27 cellular contexts compared by ENCODE assay signal in genomic region chrX:43631841-43632240, GRCh38.
"Had no signal": no experiment of that assay in that cellular context is flagged by ENCODE, and none has a peak within 500 bp of the region (broad histone marks: within the 10 kb centered on the region; RNA-seq: fewer than 3 reads in every experiment).

No MANE protein-coding gene starts in this region.

- DNase-seq: activated CD4-positive, alpha-beta memory T cell treated with anti-CD3 and anti-CD28 coated beads for 36 hours; activated CD4-positive, alpha-beta T cell treated with anti-CD3 and anti-CD28 coated beads for 36 hours; activated CD4-positive, alpha-beta T cell treated with anti-CD3 and anti-CD28 coated beads, Interleukin-2, amount 10 ng/mL, durations not matched to agents 24 days and 14 days; activated CD4-positive, CD25-positive, alpha-beta regulatory T cell; activated CD4-positive, CD25-positive, alpha-beta regulatory T cell treated with anti-CD3 and anti-CD28 coated beads, Interleukin-2, amount 50 U/mL, for 72 hours; activated CD8-positive, alpha-beta memory T cell treated with anti-CD3 and anti-CD28 coated beads, Interleukin-2, amount 50 U/mL, for 48 hours; activated gamma-delta T cell; activated naive CD4-positive, alpha-beta T cell; activated naive CD4-positive, alpha-beta T cell treated with anti-CD3 and anti-CD28 coated beads, Interleukin-2, amount 10 ng/mL, durations not matched to agents 7 days and 5 days; activated naive CD8-positive, alpha-beta T cell treated with anti-CD3 and anti-CD28 coated beads, Interleukin-2, amount 10 ng/mL, durations not matched to agents 7 days and 5 days; activated T-cell treated with anti-CD3 and anti-CD28 coated beads for 4 hours; activated T-cell treated with anti-CD3 and anti-CD28 coated beads, Interleukin-2, amount 50 U/mL, for 24 hours; activated T-cell treated with anti-CD3 and anti-CD28 coated beads, Interleukin-2, amount 50 U/mL, for 72 hours; caudate nucleus; cortex of kidney; dermis blood vessel endothelial cell; effector CD4-positive, alpha-beta T cell; effector memory CD8-positive, alpha-beta T cell; erythroblast; foreskin melanocyte; heart right ventricle; T-helper 2 cell had no signal

- H3K36me3 ChIP-seq: ascending aorta, esophagus muscularis mucosa, gastroesophageal sphincter, heart right ventricle had no signal

- H3K9me3 ChIP-seq: ascending aorta, esophagus muscularis mucosa, gastroesophageal sphincter, heart right ventricle had no signal

- H3K27me3 ChIP-seq: ascending aorta, esophagus muscularis mucosa, gastroesophageal sphincter, hepatocyte had no signal

- H3K27ac ChIP-seq: ascending aorta, esophagus muscularis mucosa, gastroesophageal sphincter, heart right ventricle, hepatocyte had no signal

- H3K79me2 ChIP-seq: hepatocyte had no signal

- H3K4me2 ChIP-seq: hepatocyte had no signal

- H3K4me3 ChIP-seq: ascending aorta, esophagus muscularis mucosa, gastroesophageal sphincter, heart right ventricle, hepatocyte had no signal

- H2AFZ ChIP-seq: hepatocyte had no signal

- H3K4me1 ChIP-seq: ascending aorta, esophagus muscularis mucosa, gastroesophageal sphincter, heart right ventricle had no signal

- ATAC-seq: activated CD4-positive, alpha-beta T cell treated with anti-CD3 and anti-CD28 coated beads for 36 hours; activated naive CD4-positive, alpha-beta T cell treated with anti-CD3 and anti-CD28 coated beads, Interleukin-2, amount 50 U/mL, for 72 hours; activated T-cell treated with anti-CD3 and anti-CD28 coated beads, Interleukin-2, amount 50 U/mL, for 72 hours; effector memory CD8-positive, alpha-beta T cell; gastroesophageal sphincter; heart right ventricle had no signal
